Comparison of ENCODE assay signal across 1 cellular context in genomic region chr4:42172921-42173320, GRCh38.
TF ChIP-seq lines count a peak whose summit lies in the region.

No MANE protein-coding gene starts in this region.

TF ChIP-seq in GM23338, 12 proteins besides CTCF, POLR2A, EP300 and RAD21 (continued from another document):
- TF ChIP-seq, protein P1, sequence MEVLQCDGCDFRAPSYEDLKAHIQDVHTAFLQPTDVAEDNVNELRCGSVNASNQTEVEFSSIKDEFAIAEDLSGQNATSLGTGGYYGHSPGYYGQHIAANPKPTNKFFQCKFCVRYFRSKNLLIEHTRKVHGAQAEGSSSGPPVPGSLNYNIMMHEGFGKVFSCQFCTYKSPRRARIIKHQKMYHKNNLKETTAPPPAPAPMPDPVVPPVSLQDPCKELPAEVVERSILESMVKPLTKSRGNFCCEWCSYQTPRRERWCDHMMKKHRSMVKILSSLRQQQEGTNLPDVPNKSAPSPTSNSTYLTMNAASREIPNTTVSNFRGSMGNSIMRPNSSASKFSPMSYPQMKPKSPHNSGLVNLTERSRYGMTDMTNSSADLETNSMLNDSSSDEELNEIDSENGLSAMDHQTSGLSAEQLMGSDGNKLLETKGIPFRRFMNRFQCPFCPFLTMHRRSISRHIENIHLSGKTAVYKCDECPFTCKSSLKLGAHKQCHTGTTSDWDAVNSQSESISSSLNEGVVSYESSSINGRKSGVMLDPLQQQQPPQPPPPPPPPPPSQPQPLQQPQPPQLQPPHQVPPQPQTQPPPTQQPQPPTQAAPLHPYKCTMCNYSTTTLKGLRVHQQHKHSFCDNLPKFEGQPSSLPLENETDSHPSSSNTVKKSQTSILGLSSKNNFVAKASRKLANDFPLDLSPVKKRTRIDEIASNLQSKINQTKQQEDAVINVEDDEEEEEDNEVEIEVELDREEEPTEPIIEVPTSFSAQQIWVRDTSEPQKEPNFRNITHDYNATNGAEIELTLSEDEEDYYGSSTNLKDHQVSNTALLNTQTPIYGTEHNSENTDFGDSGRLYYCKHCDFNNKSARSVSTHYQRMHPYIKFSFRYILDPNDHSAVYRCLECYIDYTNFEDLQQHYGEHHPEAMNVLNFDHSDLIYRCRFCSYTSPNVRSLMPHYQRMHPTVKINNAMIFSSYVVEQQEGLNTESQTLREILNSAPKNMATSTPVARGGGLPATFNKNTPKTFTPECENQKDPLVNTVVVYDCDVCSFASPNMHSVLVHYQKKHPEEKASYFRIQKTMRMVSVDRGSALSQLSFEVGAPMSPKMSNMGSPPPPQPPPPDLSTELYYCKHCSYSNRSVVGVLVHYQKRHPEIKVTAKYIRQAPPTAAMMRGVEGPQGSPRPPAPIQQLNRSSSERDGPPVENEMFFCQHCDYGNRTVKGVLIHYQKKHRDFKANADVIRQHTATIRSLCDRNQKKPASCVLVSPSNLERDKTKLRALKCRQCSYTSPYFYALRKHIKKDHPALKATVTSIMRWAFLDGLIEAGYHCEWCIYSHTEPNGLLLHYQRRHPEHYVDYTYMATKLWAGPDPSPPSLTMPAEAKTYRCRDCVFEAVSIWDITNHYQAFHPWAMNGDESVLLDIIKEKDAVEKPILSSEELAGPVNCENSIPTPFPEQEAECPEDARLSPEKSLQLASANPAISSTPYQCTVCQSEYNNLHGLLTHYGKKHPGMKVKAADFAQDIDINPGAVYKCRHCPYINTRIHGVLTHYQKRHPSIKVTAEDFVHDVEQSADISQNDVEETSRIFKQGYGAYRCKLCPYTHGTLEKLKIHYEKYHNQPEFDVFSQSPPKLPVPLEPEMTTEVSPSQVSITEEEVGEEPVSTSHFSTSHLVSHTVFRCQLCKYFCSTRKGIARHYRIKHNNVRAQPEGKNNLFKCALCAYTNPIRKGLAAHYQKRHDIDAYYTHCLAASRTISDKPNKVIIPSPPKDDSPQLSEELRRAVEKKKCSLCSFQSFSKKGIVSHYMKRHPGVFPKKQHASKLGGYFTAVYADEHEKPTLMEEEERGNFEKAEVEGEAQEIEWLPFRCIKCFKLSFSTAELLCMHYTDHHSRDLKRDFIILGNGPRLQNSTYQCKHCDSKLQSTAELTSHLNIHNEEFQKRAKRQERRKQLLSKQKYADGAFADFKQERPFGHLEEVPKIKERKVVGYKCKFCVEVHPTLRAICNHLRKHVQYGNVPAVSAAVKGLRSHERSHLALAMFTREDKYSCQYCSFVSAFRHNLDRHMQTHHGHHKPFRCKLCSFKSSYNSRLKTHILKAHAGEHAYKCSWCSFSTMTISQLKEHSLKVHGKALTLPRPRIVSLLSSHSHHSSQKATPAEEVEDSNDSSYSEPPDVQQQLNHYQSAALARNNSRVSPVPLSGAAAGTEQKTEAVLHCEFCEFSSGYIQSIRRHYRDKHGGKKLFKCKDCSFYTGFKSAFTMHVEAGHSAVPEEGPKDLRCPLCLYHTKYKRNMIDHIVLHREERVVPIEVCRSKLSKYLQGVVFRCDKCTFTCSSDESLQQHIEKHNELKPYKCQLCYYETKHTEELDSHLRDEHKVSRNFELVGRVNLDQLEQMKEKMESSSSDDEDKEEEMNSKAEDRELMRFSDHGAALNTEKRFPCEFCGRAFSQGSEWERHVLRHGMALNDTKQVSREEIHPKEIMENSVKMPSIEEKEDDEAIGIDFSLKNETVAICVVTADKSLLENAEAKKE (CRISPR knock-in tag; IDR thresholded peaks at IDR 0.05) = no peak
- TF ChIP-seq POLR2AphosphoS5 (IDR thresholded peaks at IDR 0.05; ENCODE audit: low read depth) (no peak), ZNF331 (CRISPR knock-in tag; IDR thresholded peaks at IDR 0.05; ENCODE audit: low read depth) (no peak), STAT1 (IDR thresholded peaks at IDR 0.05; ENCODE audit: unreplicated experiment) (no peak), EZH2phosphoT487 (IDR thresholded peaks at IDR 0.05; ENCODE audit: unreplicated experiment) (no peak), JUNB (IDR thresholded peaks at IDR 0.05; ENCODE audit: unreplicated experiment) (no peak)
